In genomic region chr5:82537646-82538306, GRCh38 we compare ENCODE assay signal across 18 cellular contexts.
DNase-seq lines count a peak whose midpoint lies in the region; ATAC-seq, FAIRE-seq and TF ChIP-seq lines count a peak whose summit lies in the region.
"Had no signal": no experiment of that assay in that cellular context is flagged by ENCODE, and none has a peak within 500 bp of the region (broad histone marks: within the 10 kb centered on the region; RNA-seq: fewer than 3 reads in every experiment).

No MANE protein-coding gene starts in this region.

- H3K27ac Mint-ChIP-seq in nephron progenitor cell, result peak overlapping the region; percentile 57

- peaks cover 27% of the 10 kb centered on the region for H3K4me1 Mint-ChIP-seq in nephron progenitor cell

- H3K9me2 ChIP-seq in SK-N-SH, result no peaks in the 10 kb centered on the region

- TF ChIP-seq CTCF in LNCaP clone FGC (IDR thresholded peaks at IDR 0.05; ENCODE audit: control insufficient read depth, extremely low read depth, insufficient read depth), result no peak
- no peak for TF ChIP-seq CTCF in SK-N-SH (IDR thresholded peaks at IDR 0.05)
- no peak for TF ChIP-seq CTCF in nephron progenitor cell (IDR thresholded peaks at IDR 0.05)

- H3K4me1 ChIP-seq in SK-N-SH (ENCODE audit: control insufficient read depth in 1 of 2, insufficient read depth in 2 of 2, low read depth in 1 of 2, low read length in 1 of 2) (peaks cover 0 to 35% of the 10 kb centered on the region in 2 experiments; a peak in 2 of 4 replicates), small intestine (ENCODE audit: control insufficient read depth in 2 of 2, insufficient read depth in 1 of 2, low read depth in 1 of 2, low read length in 1 of 2) (no peaks in the 10 kb centered on the region)

- H3K27me3 ChIP-seq in SK-N-SH (ENCODE audit: insufficient read depth) (no peaks in the 10 kb centered on the region), small intestine (ENCODE audit: control insufficient read depth in 2 of 2, insufficient read depth in 2 of 2, low read length in 2 of 2) (no peaks in the 10 kb centered on the region)

- peaks cover 30% of the 10 kb centered on the region for H3K9me3 Mint-ChIP-seq in nephron progenitor cell

- no peak for ATAC-seq in HG03025 (IDR thresholded peaks at IDR 0.05; ENCODE audit: low FRiP score, unreplicated experiment)
- ATAC-seq: Panc1 had no signal

- TF ChIP-seq EP300 in SK-N-SH (IDR thresholded peaks at IDR 0.05; ENCODE audit: borderline replicate concordance in 1 of 2, low read depth in 1 of 2, low read length in 1 of 2), result peak in 1 of 2 experiments; percentile 89; a peak in 2 of 4 replicates

- no peak overlapping the region for H3K4me3 Mint-ChIP-seq in nephron progenitor cell

- no peak overlapping the region for H3K9ac ChIP-seq in SK-N-SH
- H3K9ac ChIP-seq: GM23248 had no signal

- H4K20me1 ChIP-seq in SK-N-SH (ENCODE audit: insufficient read depth), result no peaks in the 10 kb centered on the region

- no peaks in the 10 kb centered on the region for H3F3A ChIP-seq in SK-N-SH (replicated peaks; ENCODE audit: insufficient read depth)

- H3K27ac ChIP-seq in SK-N-SH (ENCODE audit: low read depth in 2 of 2, low read length in 1 of 2) (peak overlapping the region; percentile 75 to 100; a peak in 3 of 4 replicates), small intestine (ENCODE audit: low read depth in 1 of 2, low read length in 1 of 2) (no peak overlapping the region)
- H3K27ac ChIP-seq: GM23248 had no signal

- H3K9me3 ChIP-seq in SK-N-SH (no peaks in the 10 kb centered on the region), small intestine (ENCODE audit: control insufficient read depth, low read depth) (no peaks in the 10 kb centered on the region)

- H3K36me3 Mint-ChIP-seq in nephron progenitor cell (ENCODE audit: low read depth), result peaks cover 21% of the 10 kb centered on the region

- TF ChIP-seq RAD21 in SK-N-SH (IDR thresholded peaks at IDR 0.05; ENCODE audit: low read length), result peak; percentile 38; the same call in 1 of the 2 replicates

- H3K4me2 ChIP-seq in SK-N-SH, result peak overlapping the region; percentile 57; the same call in 1 of the 2 replicates

- H3K36me3 ChIP-seq in SK-N-SH (replicated peaks in 1 of 2; ENCODE audit: control insufficient read depth in 1 of 2, insufficient read depth in 2 of 2, low read length in 1 of 2), result no peaks in the 10 kb centered on the region
- no peaks in the 10 kb centered on the region for H3K36me3 ChIP-seq in small intestine (ENCODE audit: control insufficient read depth in 2 of 2, insufficient read depth in 2 of 2, low read length in 2 of 2)

- no peaks in the 10 kb centered on the region for H3K79me2 ChIP-seq in SK-N-SH (ENCODE audit: insufficient read depth)

- POLR2A ChIA-PET in SK-N-SH (lab: Yijun Ruan, JAX), result interaction anchor here (1.2 kb wide), 1 partner anchor 14 kb away, joined by 4 read pairs; no protein-coding TSS in a partner anchor

- H2AFZ ChIP-seq in SK-N-SH (ENCODE audit: low read depth), result peak overlapping the region; percentile 38; the same call in 1 of the 2 replicates
- H2AFZ ChIP-seq: GM23248 had no signal

- CTCF ChIA-PET in SK-N-SH (lab: Yijun Ruan, JAX), result interaction anchor here (0.7 to 1.5 kb wide), 5 partner anchors 9 to 206 kb away, joined by 3 to 4 read pairs (median 3); no protein-coding TSS in a partner anchor

- H3K27me3 Mint-ChIP-seq in nephron progenitor cell (ENCODE audit: low read depth, poor library complexity), result peaks cover 4% of the 10 kb centered on the region

- FAIRE-seq in small intestine (lab: Jason Lieb, UNC), result no peak
- FAIRE-seq: G401.6 had no signal

- DNase-seq in LNCaP clone FGC (ENCODE audit: low read depth), result peak; percentile 14
- peak; percentile 20 for DNase-seq in SK-N-SH
- DNase-seq in fibroblast of peridontal ligament (ENCODE audit: extremely low read depth), result peak; percentile 11
- DNase-seq in nephron progenitor cell, result no peak
- DNase-seq in small intestine, result no peak
- no peak for DNase-seq in HuH-7.5 (ENCODE audit: low spot score)
- DNase-seq: C1 segment of cervical spinal cord, DND-41, MV-4-11, NCI-H2029, NCI-H2171 treated with DMSO at 0.1 percent for 48 hours, NCI-H446 treated with DMSO at 0.1 percent for 48 hours, NCI-H82, SHP77 had no signal

- 83% methylated on average over 10 of the region's 10 CpGs for WGBS in SK-N-SH (ENCODE audit: low lambda C conversion rate)
- WGBS in small intestine, 3 donors, result 79 to 95% (median 86%) methylated on average over 10 of the region's 10 CpGs

- H3K4me3 ChIP-seq in LNCaP clone FGC (ENCODE audit: low read depth, low read length) (no peak overlapping the region), SK-N-SH (ENCODE audit: low read depth in 2 of 2, low read length in 1 of 2) (no peak overlapping the region), small intestine (ENCODE audit: low read depth in 1 of 2, low read length in 2 of 2) (no peak overlapping the region)
- H3K4me3 ChIP-seq: GM23248 had no signal

TF ChIP-seq in SK-N-SH, 30 proteins besides CTCF, POLR2A, EP300 and RAD21:
- TF ChIP-seq GATA2 (CRISPR knock-in tag; IDR thresholded peaks at IDR 0.05) (peak; percentile 60), YY1 (IDR thresholded peaks at IDR 0.05; ENCODE audit: low read depth) (no peak), CHD2 (IDR thresholded peaks at IDR 0.05; ENCODE audit: low read length, partially characterized antibody) (peak; percentile 59), RCOR1 (IDR thresholded peaks at IDR 0.05; ENCODE audit: low read length) (peak; percentile 73; the same call in 1 of the 2 replicates), TEAD4 (IDR thresholded peaks at IDR 0.05; ENCODE audit: borderline replicate concordance, insufficient read depth) (no peak), MXI1 (IDR thresholded peaks at IDR 0.05; ENCODE audit: low read depth, low read length) (peak; percentile 42; the same call in 1 of the 2 replicates)

Comparison
In these comparisons a context has a peak if more than half of its experiments do, and no peak if none do; other contexts are left out.
1. DNase-seq: peak in LNCaP clone FGC (single experiment), SK-N-SH (single experiment) and fibroblast of peridontal ligament (single experiment); none in nephron progenitor cell (single experiment), small intestine (single experiment) and HuH-7.5 (single experiment).
2. H3K27ac ChIP-seq: peak in SK-N-SH (2 of 2); none in small intestine (0 of 2).